Comparison of ENCODE assay signal across 14 cellular contexts in the genomic region with DNA sequence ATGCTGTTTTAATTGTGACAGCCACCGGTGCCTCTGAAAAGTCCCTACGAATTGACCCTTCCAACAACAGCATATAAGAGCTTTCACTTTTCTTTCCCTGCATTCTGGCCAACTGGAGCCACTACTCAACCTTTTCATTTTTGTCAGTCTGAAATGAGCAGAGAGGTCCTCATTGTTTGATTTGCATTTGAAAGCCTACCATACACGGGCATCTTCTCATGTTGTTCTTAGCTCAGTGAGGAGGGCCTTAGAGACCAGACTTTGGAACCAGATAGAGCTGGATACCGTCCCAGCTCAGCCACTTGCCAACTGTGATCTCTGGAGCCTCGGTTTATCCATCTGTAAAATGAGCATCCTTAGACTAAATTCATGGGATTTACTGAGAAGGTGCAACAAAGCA. TPM values are rescaled to one million over a fixed set of nuclear protein-coding genes. Genes with fewer than 3 reads are reported as not detected.
DNase-seq lines count a peak whose midpoint lies in the region; ATAC-seq and TF ChIP-seq lines count a peak whose summit lies in the region.
"Had no signal": no experiment of that assay in that cellular context is flagged by ENCODE, and none has a peak within 500 bp of the region (broad histone marks: within the 10 kb centered on the region; RNA-seq: fewer than 3 reads in every experiment).

No MANE protein-coding gene starts in this region.

- peaks cover 64% of the 10 kb centered on the region for H3K4me1 ChIP-seq in BLaER1
- peaks cover 5 to 11% of the 10 kb centered on the region in 2 experiments for H3K4me1 ChIP-seq in trophoblast cell (ENCODE audit: control insufficient read depth in 1 of 2, insufficient read depth in 2 of 2, low read length in 2 of 2)
- H3K4me1 ChIP-seq: parathyroid adenoma had no signal

- peaks cover 11% of the 10 kb centered on the region for H3K79me1 ChIP-seq in trophoblast cell (ENCODE audit: low read length)

- H4K91ac ChIP-seq in trophoblast cell (ENCODE audit: low read depth, low read length), result no peak overlapping the region

- H3K27me3 Mint-ChIP-seq in T-cell (peaks cover 0 to 8% of the 10 kb centered on the region in 2 donors), immature natural killer cell (ENCODE audit: low read depth in 3 of 3) (peaks cover 18 to 24% (median 20%) of the 10 kb centered on the region in 3 donors), glutamatergic neuron (ENCODE audit: unreplicated experiment) (no peaks in the 10 kb centered on the region)

- H4K8ac ChIP-seq in trophoblast cell (ENCODE audit: low read depth, low read length), result no peak overlapping the region

- peaks cover 13% of the 10 kb centered on the region for H3K9me3 ChIP-seq in BLaER1
- H3K9me3 ChIP-seq in trophoblast cell (ENCODE audit: insufficient read depth, low read depth, low read length), result no peaks in the 10 kb centered on the region
- H3K9me3 ChIP-seq: SJCRH30 had no signal

- no peak overlapping the region for H4K12ac ChIP-seq in trophoblast cell (ENCODE audit: low read depth, low read length)

- H3K9me3 Mint-ChIP-seq in T-cell (no peaks in the 10 kb centered on the region), immature natural killer cell (no peaks in the 10 kb centered on the region), glutamatergic neuron (ENCODE audit: unreplicated experiment) (no peaks in the 10 kb centered on the region)

- H3K27ac ChIP-seq in BLaER1 (peak overlapping the region; percentile 93), trophoblast cell (ENCODE audit: low read depth, low read length) (no peak overlapping the region)
- H3K27ac ChIP-seq: parathyroid adenoma, SJCRH30 had no signal

- H3K27me3 ChIP-seq in BLaER1 (no peaks in the 10 kb centered on the region), trophoblast cell (ENCODE audit: insufficient read depth, low read length) (no peaks in the 10 kb centered on the region)
- H3K27me3 ChIP-seq: SJCRH30 had no signal

- H3K36me3 ChIP-seq in BLaER1 (no peaks in the 10 kb centered on the region), trophoblast cell (ENCODE audit: control insufficient read depth in 1 of 2, insufficient read depth in 2 of 2, low read length in 2 of 2) (no peaks in the 10 kb centered on the region)
- H3K36me3 ChIP-seq: SJCRH30 had no signal

- H3K18ac ChIP-seq in trophoblast cell (ENCODE audit: low read length), result no peak overlapping the region

- DNase-seq in GM12864 (ENCODE audit: low read depth), result no peak
- no peak for DNase-seq in T-cell
- DNase-seq in immature natural killer cell, result no peak
- DNase-seq in trophoblast cell, result no peak
- DNase-seq in effector CD8-positive, alpha-beta T cell (lab: John Stamatoyannopoulos, UW), result no peak
- DNase-seq in glutamatergic neuron, result no peak
- DNase-seq: C1 segment of cervical spinal cord, GOT3, NCI-H1105 treated with DMSO at 0.1 percent for 48 hours, NCI-H526, SJCRH30 had no signal

- ATAC-seq in T-cell (replicated peaks in 1 of 4) (no peak), GM19467 (IDR thresholded peaks at IDR 0.05; ENCODE audit: unreplicated experiment) (no peak)

- CTCF ChIA-PET in T-cell (lab: Charles Lee), result interaction anchor here (0.5 to 3.0 kb wide), 9 partner anchors 10 to 699 kb away, joined by 3 to 13 read pairs (median 8); no protein-coding TSS in a partner anchor

- no peak overlapping the region for H2AK5ac ChIP-seq in trophoblast cell (ENCODE audit: low read length)

- H3K4me3 Mint-ChIP-seq in T-cell (peak overlapping the region; percentile 68 to 82 (median 70)), immature natural killer cell (peak overlapping the region; percentile 61 to 93 (median 91)), glutamatergic neuron (ENCODE audit: unreplicated experiment) (no peak overlapping the region)

- no peak overlapping the region for H3K4ac ChIP-seq in trophoblast cell (ENCODE audit: low read depth, low read length)

- no peak overlapping the region for H2BK12ac ChIP-seq in trophoblast cell (ENCODE audit: low read length)

- H3K27ac Mint-ChIP-seq in T-cell, result peak overlapping the region; percentile 93 to 97
- peak overlapping the region; percentile 99 to 100 (median 99) for H3K27ac Mint-ChIP-seq in immature natural killer cell
- no peak overlapping the region for H3K27ac Mint-ChIP-seq in glutamatergic neuron (ENCODE audit: unreplicated experiment)

- H3K9ac ChIP-seq in BLaER1 (no peak overlapping the region), trophoblast cell (ENCODE audit: low read length) (no peak overlapping the region)
- H3K9ac ChIP-seq: parathyroid adenoma had no signal

- no CpG with 5 or more reads among the region's 5 CpGs for WGBS in trophoblast cell (ENCODE audit: extremely low coverage, insufficient coverage, insufficient read length)

- H3K23ac ChIP-seq in trophoblast cell (ENCODE audit: low read length), result no peak overlapping the region

- TF ChIP-seq CTCF in GM12864 (IDR thresholded peaks at IDR 0.05; ENCODE audit: low read depth, low read length, missing control alignments), result no peak
- TF ChIP-seq CTCF in glutamatergic neuron (IDR thresholded peaks at IDR 0.05; ENCODE audit: partially characterized antibody, unreplicated experiment), result no peak

- no peak overlapping the region for H3K14ac ChIP-seq in trophoblast cell (ENCODE audit: low read length)

- H3K4me2 ChIP-seq in BLaER1 (peak overlapping the region; percentile 92), trophoblast cell (ENCODE audit: low read length) (no peak overlapping the region)

- H3K4me1 Mint-ChIP-seq in T-cell, result peaks cover 76 to 89% (median 81%) of the 10 kb centered on the region in 3 donors
- peaks cover 64 to 86% of the 10 kb centered on the region in 2 donors for H3K4me1 Mint-ChIP-seq in immature natural killer cell
- H3K4me1 Mint-ChIP-seq in glutamatergic neuron (ENCODE audit: low read depth, unreplicated experiment), result no peaks in the 10 kb centered on the region

- H2BK120ac ChIP-seq in trophoblast cell (ENCODE audit: insufficient read depth, low read length, poor library complexity), result no peak overlapping the region

- no peak overlapping the region for H2BK5ac ChIP-seq in trophoblast cell (ENCODE audit: low read depth, low read length, poor library complexity)

- POLR2A ChIA-PET in T-cell (lab: Charles Lee), result interaction anchor here (0.6 to 2.8 kb wide), 6 partner anchors 8 to 132 kb away, joined by 3 to 13 read pairs (median 4); a partner anchor contains a TSS

- no peak overlapping the region for H2AFZ ChIP-seq in trophoblast cell (ENCODE audit: insufficient read depth, low read length, poor library complexity)
- H2AFZ ChIP-seq: parathyroid adenoma had no signal

- H3K79me2 ChIP-seq in trophoblast cell (ENCODE audit: control insufficient read depth, insufficient read depth, low read length, poor library complexity), result no peaks in the 10 kb centered on the region
- H3K79me2 ChIP-seq: parathyroid adenoma had no signal

- H3K36me3 Mint-ChIP-seq in T-cell (no peaks in the 10 kb centered on the region), immature natural killer cell (no peaks in the 10 kb centered on the region), glutamatergic neuron (ENCODE audit: unreplicated experiment) (peaks cover 5% of the 10 kb centered on the region)

- H3K4me3 ChIP-seq in BLaER1 (no peak overlapping the region), GM12864 (ENCODE audit: low read depth, low read length) (peak overlapping the region; percentile 33), trophoblast cell (ENCODE audit: low read depth, low read length) (no peak overlapping the region)
- H3K4me3 ChIP-seq: SJCRH30 had no signal

- H4K20me1 ChIP-seq in BLaER1, result peaks cover 7% of the 10 kb centered on the region; the same call in 1 of the 2 replicates

RNA-seq across cellular contexts. Expression of a gene that starts 16.9 kb away (rescaled TPM):
- total RNA-seq in T-cell (1,000 to 10,000 TPM; 5,030 to 6,201 (median 5,880) TPM), glutamatergic neuron (ENCODE audit: unreplicated experiment) (4,532 TPM)
- over 10,000 TPM; 26,219 to 39,735 (median 28,691) TPM for polyA plus RNA-seq in immature natural killer cell
- polyA plus RNA-seq in trophoblast cell (2013), result 2,127 and 2,260 TPM in 2 replicates

RNA-seq across cellular contexts. Expression of a gene that starts 51.6 kb away (rescaled TPM):
- total RNA-seq in T-cell, result not detected
- 1 to 10 TPM in 1 of 3 donors, under 1 TPM in 2; 0.04 to 3.6 (median 0.68) TPM for polyA plus RNA-seq in immature natural killer cell
- polyA plus RNA-seq in trophoblast cell (2013), result 0.01 TPM in 1 of 2 replicates, not detected in the other
- not detected for total RNA-seq in glutamatergic neuron (ENCODE audit: unreplicated experiment)
- total RNA-seq: SJCRH30 had no signal
